Comparison of ENCODE assay signal across 25 cellular contexts in the genomic region with DNA sequence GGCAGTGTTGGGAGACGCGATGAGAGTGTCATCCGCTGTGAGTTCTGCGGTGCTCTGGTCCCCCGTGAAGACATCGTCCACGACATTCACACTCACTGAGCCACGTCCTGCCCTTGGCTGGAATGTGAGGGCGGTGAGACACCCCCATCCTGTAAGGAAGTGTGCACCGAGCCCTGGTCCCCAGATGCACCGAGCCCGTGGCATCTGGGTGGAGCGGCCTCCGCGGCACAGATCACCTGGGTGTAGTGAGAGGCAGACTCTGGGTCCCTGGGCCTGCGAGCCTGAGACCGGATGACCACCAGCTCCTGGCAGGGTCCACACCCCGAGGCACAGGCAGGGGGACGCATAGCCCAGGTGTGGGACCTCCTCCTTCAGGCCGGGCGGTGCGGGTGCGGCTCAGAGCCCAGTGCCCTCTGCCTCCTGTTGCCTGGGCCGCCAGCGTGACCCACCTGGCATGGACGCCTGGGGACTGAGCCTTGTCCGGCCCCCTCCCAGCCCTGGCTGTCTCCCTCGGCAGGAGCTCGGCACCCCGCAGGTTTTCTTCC. TPM values are rescaled to one million over a fixed set of nuclear protein-coding genes. Genes with fewer than 3 reads are reported as not detected.
A peak's percentile ranks its signal among the peaks of the same experiment; 100 is the strongest.
DNase-seq lines count a peak whose midpoint lies in the region; ATAC-seq lines count a peak whose summit lies in the region.
"Had no signal": no experiment of that assay in that cellular context is flagged by ENCODE, and none has a peak within 500 bp of the region (broad histone marks: within the 10 kb centered on the region; RNA-seq: fewer than 3 reads in every experiment).

No MANE protein-coding gene starts in this region.

- no peak overlapping the region for H3K4me3 Mint-ChIP-seq in T-helper 17 cell
- no peak overlapping the region for H3K4me3 Mint-ChIP-seq in activated naive CD8-positive, alpha-beta T cell treated with anti-CD3 and anti-CD28 coated beads for 36 hours
- H3K4me3 Mint-ChIP-seq: nephron progenitor cell; T-helper 2 cell treated with Interferon-gamma antibody and Interleukin-4, amounts not matched to agents 5 μg/mL and 100 μg/mL, for 36 hours had no signal

- H3K4me3 ChIP-seq in H7 (ENCODE audit: insufficient read depth, low read depth, low read length) (no peak overlapping the region), right cardiac atrium (ENCODE audit: low read length) (peak overlapping the region; percentile 11), mesenchymal stem cell (ENCODE audit: insufficient read depth in 1 of 2, low read depth in 1 of 2, low read length in 2 of 2) (no peak overlapping the region)

- H3K27ac ChIP-seq in right cardiac atrium (ENCODE audit: low read length) = peak overlapping the region; percentile 53
- peak overlapping the region; percentile 74 for H3K27ac ChIP-seq in substantia nigra (ENCODE audit: low read depth, low read length, poor library complexity, severe bottlenecking)
- H3K27ac ChIP-seq in mesenchymal stem cell (ENCODE audit: low read length, poor library complexity, severe bottlenecking) = no peak overlapping the region
- H3K27ac ChIP-seq: HL-60, RWPE1 had no signal

- H2BK12ac ChIP-seq in mesenchymal stem cell (ENCODE audit: low read length in 2 of 2) = no peak overlapping the region

- peak overlapping the region; percentile 32 for H3K27ac Mint-ChIP-seq in T-helper 17 cell
- H3K27ac Mint-ChIP-seq in activated naive CD8-positive, alpha-beta T cell treated with anti-CD3 and anti-CD28 coated beads for 36 hours = no peak overlapping the region
- H3K27ac Mint-ChIP-seq: T-helper 2 cell treated with Interferon-gamma antibody and Interleukin-4, amounts not matched to agents 5 μg/mL and 100 μg/mL, for 36 hours had no signal

- no peaks in the 10 kb centered on the region for H3K79me1 ChIP-seq in mesenchymal stem cell (replicated peaks; ENCODE audit: low read length, poor library complexity, severe bottlenecking)

- H3K27me3 ChIP-seq in H7 (ENCODE audit: control insufficient read depth, insufficient read depth, low read length) = no peaks in the 10 kb centered on the region
- no peaks in the 10 kb centered on the region for H3K27me3 ChIP-seq in right cardiac atrium (ENCODE audit: control insufficient read depth, insufficient read depth)
- peaks cover 43 to 68% of the 10 kb centered on the region in 2 experiments for H3K27me3 ChIP-seq in mesenchymal stem cell (ENCODE audit: control insufficient read depth in 1 of 2, insufficient read depth in 1 of 2, low read length in 2 of 2)

- no peak overlapping the region for H2BK5ac ChIP-seq in mesenchymal stem cell (ENCODE audit: low read depth, low read length, poor library complexity, severe bottlenecking)

- H3K36me3 ChIP-seq in H7 (replicated peaks; ENCODE audit: control insufficient read depth, insufficient read depth, low read length) (no peaks in the 10 kb centered on the region), mesenchymal stem cell (ENCODE audit: control insufficient read depth in 1 of 2, insufficient read depth in 2 of 2, low read depth in 1 of 2, low read length in 2 of 2) (no peaks in the 10 kb centered on the region)

- no peak overlapping the region for H3K4me2 ChIP-seq in mesenchymal stem cell (ENCODE audit: low read length, poor library complexity, severe bottlenecking)

- H2AK5ac ChIP-seq in mesenchymal stem cell (ENCODE audit: low read length, severe bottlenecking) = no peak overlapping the region

- ATAC-seq in T-helper 17 cell (no peak), right cardiac atrium (no peak)
- ATAC-seq: SK-N-SH treated with all-trans-retinoic acid at 6 μM for 48 hours had no signal

- no peaks in the 10 kb centered on the region for H3K36me3 Mint-ChIP-seq in T-helper 17 cell (ENCODE audit: low read depth)
- no peaks in the 10 kb centered on the region for H3K36me3 Mint-ChIP-seq in activated naive CD8-positive, alpha-beta T cell treated with anti-CD3 and anti-CD28 coated beads for 36 hours

- no peaks in the 10 kb centered on the region for H3K27me3 Mint-ChIP-seq in T-helper 17 cell
- no peaks in the 10 kb centered on the region for H3K27me3 Mint-ChIP-seq in activated naive CD8-positive, alpha-beta T cell treated with anti-CD3 and anti-CD28 coated beads for 36 hours

- H3K4me1 ChIP-seq in right cardiac atrium (ENCODE audit: control insufficient read depth, insufficient read depth, low read length) = no peaks in the 10 kb centered on the region
- no peaks in the 10 kb centered on the region for H3K4me1 ChIP-seq in mesenchymal stem cell (ENCODE audit: control insufficient read depth, insufficient read depth, low read depth, low read length)

- no peaks in the 10 kb centered on the region for H3K9me3 ChIP-seq in T-helper 17 cell (ENCODE audit: control insufficient read depth, low read length, poor library complexity, severe bottlenecking)
- no peaks in the 10 kb centered on the region for H3K9me3 ChIP-seq in right cardiac atrium (ENCODE audit: control insufficient read depth, low read length)
- no peaks in the 10 kb centered on the region for H3K9me3 ChIP-seq in mesenchymal stem cell (ENCODE audit: control insufficient read depth, low read length)

- H4K8ac ChIP-seq in mesenchymal stem cell (ENCODE audit: low read length) = no peak overlapping the region

- no peak overlapping the region for H3K18ac ChIP-seq in mesenchymal stem cell (ENCODE audit: low read depth in 1 of 2, low read length in 2 of 2)

- H3K9ac ChIP-seq in mesenchymal stem cell (ENCODE audit: low read length) = no peak overlapping the region

- DNase-seq in H7 (peak; percentile 80), T-helper 17 cell (no peak), right cardiac atrium (peak in 2 of 3 donors; percentile 58), substantia nigra (lab: John Stamatoyannopoulos, UW) (no peak), mesenchymal stem cell (no peak)
- no peak for DNase-seq in activated naive CD8-positive, alpha-beta T cell treated with anti-CD3 and anti-CD28 coated beads for 36 hours
- DNase-seq in stimulated activated CD4-positive, alpha-beta T cell treated with anti-CD3 and anti-CD28 coated beads, Interleukin-4, amount 100 ng/mL, for 24 hours = no peak
- DNase-seq: activated CD4-positive, alpha-beta T cell treated with anti-CD3 and anti-CD28 coated beads for 48 hours; activated naive CD4-positive, alpha-beta T cell treated with Interleukin-2 at 50 U/mL for 16 hours; activated T-cell treated with anti-CD3 and anti-CD28 coated beads, Interleukin-2, amount 50 U/mL, for 48 hours; amygdala; EL; glutamatergic neuron; HCEC 1CT; IMR-90; NCI-H1092; NCI-H2081; NCI-H226; NCI-H774; nephron progenitor cell; stimulated activated CD4-positive, alpha-beta T cell treated with anti-CD3 and anti-CD28 coated beads, Interleukin-15, amount 100 ng/mL, for 24 hours had no signal

- H2BK120ac ChIP-seq in mesenchymal stem cell (ENCODE audit: low read depth, low read length) = no peak overlapping the region

- intact Hi-C loops in right cardiac atrium (cut with DNase I) = no loop called here

- no peak overlapping the region for H2AFZ ChIP-seq in mesenchymal stem cell (ENCODE audit: low read depth, low read length)

- H3K4me1 Mint-ChIP-seq in T-helper 17 cell = peaks cover 4% of the 10 kb centered on the region
- peaks cover 8% of the 10 kb centered on the region for H3K4me1 Mint-ChIP-seq in activated naive CD8-positive, alpha-beta T cell treated with anti-CD3 and anti-CD28 coated beads for 36 hours

- no peak overlapping the region for H3K4ac ChIP-seq in mesenchymal stem cell (ENCODE audit: low read depth in 1 of 2, low read length in 2 of 2)

- no peak overlapping the region for H4K91ac ChIP-seq in mesenchymal stem cell (ENCODE audit: low read length)

- H3K14ac ChIP-seq in mesenchymal stem cell (ENCODE audit: low read length in 2 of 2) = no peak overlapping the region

- H2BK15ac ChIP-seq in mesenchymal stem cell (ENCODE audit: low read depth, poor library complexity, severe bottlenecking) = no peak overlapping the region

- no peak overlapping the region for H3K23ac ChIP-seq in mesenchymal stem cell (ENCODE audit: low read length in 2 of 2)

- WGBS in right cardiac atrium = 74% methylated on average over 30 of the region's 30 CpGs
- WGBS in mesenchymal stem cell = 82% methylated on average over 30 of the region's 30 CpGs

- no peaks in the 10 kb centered on the region for H3K9me3 Mint-ChIP-seq in activated naive CD8-positive, alpha-beta T cell treated with anti-CD3 and anti-CD28 coated beads for 36 hours
- H3K9me3 Mint-ChIP-seq: nephron progenitor cell; T-helper 2 cell treated with Interferon-gamma antibody and Interleukin-4, amounts not matched to agents 5 μg/mL and 100 μg/mL, for 36 hours had no signal

RNA-seq across cellular contexts. Expression of gene MCF2L, which starts 12.4 kb away (rescaled TPM):
- 21.2 and 21.3 TPM in 2 replicates for total RNA-seq in H7 (2014; rRNA removed; shearing (Covaris generic))
- total RNA-seq in T-helper 17 cell (10 to 100 TPM in 1 of 2 donors, 1 to 10 TPM in 1; 9.7 to 13.2 TPM), right cardiac atrium (10 to 100 TPM; 18.0 to 47.5 (median 27.4) TPM)
- 33.2 TPM for polyA plus RNA-seq in right cardiac atrium
- 10 to 100 TPM in 1 of 2 experiments, 1 to 10 TPM in 1; 9.3 to 10.7 TPM for total RNA-seq in activated naive CD8-positive, alpha-beta T cell treated with anti-CD3 and anti-CD28 coated beads for 36 hours
- polyA plus RNA-seq in mesenchymal stem cell (2013, experiment 1 of 2) = 0.22 TPM
- 0.07 TPM for polyA plus RNA-seq in mesenchymal stem cell (2013, experiment 2 of 2)
- polyA plus RNA-seq: IMR-90 had no signal

Comparison
In these comparisons a context has a peak if more than half of its experiments do, and no peak if none do; other contexts are left out.
1. DNase-seq: peak in H7 (single experiment) and right cardiac atrium (2 of 3); none in T-helper 17 cell (0 of 3), substantia nigra (0 of 49), activated naive CD8-positive, alpha-beta T cell treated with anti-CD3 and anti-CD28 coated beads for 36 hours (single experiment), stimulated activated CD4-positive, alpha-beta T cell treated with anti-CD3 and anti-CD28 coated beads, Interleukin-4, amount 100 ng/mL, for 24 hours (single experiment) and mesenchymal stem cell (single experiment).